10 cellular contexts compared by ENCODE assay signal in genomic region chr1:28176492-28177470, GRCh38. TPM values are rescaled to one million over a fixed set of nuclear protein-coding genes. Genes with fewer than 3 reads are reported as not detected.
DNase-seq lines count a peak whose midpoint lies in the region; ATAC-seq lines count a peak whose summit lies in the region.
"Had no signal": no experiment of that assay in that cellular context is flagged by ENCODE, and none has a peak within 500 bp of the region (broad histone marks: within the 10 kb centered on the region; RNA-seq: fewer than 3 reads in every experiment).

Gene PTAFR, minus strand, starts transcription at chr1:28176690. Its CDS starts 25,669 bp downstream, at chr1:28151021.

- no peaks in the 10 kb centered on the region for H3K9me3 Mint-ChIP-seq in effector memory CD8-positive, alpha-beta T cell
- no peaks in the 10 kb centered on the region for H3K9me3 Mint-ChIP-seq in T-helper 2 cell treated with Interferon-gamma antibody and Interleukin-4, amounts not matched to agents 5 μg/mL and 100 μg/mL, for 36 hours

- peak within 1 kb of the TSS; percentile 76 for H3K27ac ChIP-seq in skeletal muscle tissue (ENCODE audit: low read depth, low read length)
- H3K27ac ChIP-seq: foreskin keratinocyte had no signal

- peaks cover 6 to 14% (median 9%) of the 10 kb centered on the region in 3 donors for H3K4me1 ChIP-seq in skeletal muscle tissue (ENCODE audit: control insufficient read depth in 3 of 3, insufficient read depth in 3 of 3, low read length in 3 of 3)
- H3K4me1 ChIP-seq: foreskin keratinocyte had no signal

- H3K4me3 Mint-ChIP-seq in effector memory CD8-positive, alpha-beta T cell = no peak within 1 kb of the TSS
- no peak within 1 kb of the TSS for H3K4me3 Mint-ChIP-seq in T-helper 2 cell treated with Interferon-gamma antibody and Interleukin-4, amounts not matched to agents 5 μg/mL and 100 μg/mL, for 36 hours

- peak within 1 kb of the TSS in 1 of 3 donors; percentile 53 for H3K9ac ChIP-seq in skeletal muscle tissue (ENCODE audit: low read depth in 1 of 3, low read length in 3 of 3)

- DNase-seq in Kasumi-1 (lab: John Stamatoyannopoulos, UW) (peak; percentile 56 to 66), KG1 (lab: John Stamatoyannopoulos, UW) (no peak)
- DNase-seq in effector memory CD8-positive, alpha-beta T cell = no peak
- no peak for DNase-seq in T-helper 2 cell treated with Interferon-gamma antibody and Interleukin-4, amounts not matched to agents 5 μg/mL and 100 μg/mL, for 36 hours (ENCODE audit: low spot score)
- DNase-seq in effector CD4-positive, alpha-beta T cell = no peak
- no peak for DNase-seq in effector CD8-positive, alpha-beta T cell (lab: John Stamatoyannopoulos, UW)
- DNase-seq: foreskin keratinocyte, NCI-H2171 treated with DMSO at 0.1 percent for 48 hours had no signal

- no peaks in the 10 kb centered on the region for H3K36me3 ChIP-seq in skeletal muscle tissue (ENCODE audit: control insufficient read depth in 3 of 3, insufficient read depth in 3 of 3, low read length in 3 of 3)

- H3K27me3 ChIP-seq in skeletal muscle tissue (ENCODE audit: control insufficient read depth in 3 of 3, insufficient read depth in 3 of 3, low read length in 3 of 3) = no peaks in the 10 kb centered on the region
- H3K27me3 ChIP-seq: foreskin keratinocyte had no signal

- peak within 1 kb of the TSS in 2 of 3 donors; percentile 5 to 35 for H3K4me3 ChIP-seq in skeletal muscle tissue (ENCODE audit: low read length in 3 of 3)

- peaks cover 30 to 34% of the 10 kb centered on the region in 2 donors for H3K4me1 Mint-ChIP-seq in effector memory CD8-positive, alpha-beta T cell (ENCODE audit: low read depth in 2 of 2)
- H3K4me1 Mint-ChIP-seq in T-helper 2 cell treated with Interferon-gamma antibody and Interleukin-4, amounts not matched to agents 5 μg/mL and 100 μg/mL, for 36 hours (ENCODE audit: low read depth) = peaks cover 21% of the 10 kb centered on the region

- no peaks in the 10 kb centered on the region for H3K27me3 Mint-ChIP-seq in effector memory CD8-positive, alpha-beta T cell
- H3K27me3 Mint-ChIP-seq in T-helper 2 cell treated with Interferon-gamma antibody and Interleukin-4, amounts not matched to agents 5 μg/mL and 100 μg/mL, for 36 hours (ENCODE audit: low read depth) = peaks cover 72% of the 10 kb centered on the region

- peak; percentile 40 for ATAC-seq in GM18907 (IDR thresholded peaks at IDR 0.05; ENCODE audit: unreplicated experiment)
- peak; percentile 21 for ATAC-seq in effector memory CD8-positive, alpha-beta T cell (replicated peaks)
- ATAC-seq: foreskin keratinocyte had no signal

- no peaks in the 10 kb centered on the region for H3K9me3 ChIP-seq in skeletal muscle tissue (ENCODE audit: control insufficient read depth in 3 of 3, low read length in 3 of 3)

- H3K27ac Mint-ChIP-seq in effector memory CD8-positive, alpha-beta T cell = peak within 1 kb of the TSS in 1 of 2 donors; percentile 26
- no peak within 1 kb of the TSS for H3K27ac Mint-ChIP-seq in T-helper 2 cell treated with Interferon-gamma antibody and Interleukin-4, amounts not matched to agents 5 μg/mL and 100 μg/mL, for 36 hours

- H3K36me3 Mint-ChIP-seq in effector memory CD8-positive, alpha-beta T cell (ENCODE audit: insufficient read depth) = peaks cover 7% of the 10 kb centered on the region
- H3K36me3 Mint-ChIP-seq in T-helper 2 cell treated with Interferon-gamma antibody and Interleukin-4, amounts not matched to agents 5 μg/mL and 100 μg/mL, for 36 hours (ENCODE audit: low read depth) = no peaks in the 10 kb centered on the region

RNA-seq across cellular contexts. Expression of gene PTAFR, which starts in this region (rescaled TPM):
- 2.1 TPM for total RNA-seq in skeletal muscle tissue

Comparison
In these comparisons a context has a peak if more than half of its experiments do, and no peak if none do; other contexts are left out.
1. DNase-seq: peak in Kasumi-1 (2 of 2); none in effector memory CD8-positive, alpha-beta T cell (0 of 3), T-helper 2 cell treated with Interferon-gamma antibody and Interleukin-4, amounts not matched to agents 5 μg/mL and 100 μg/mL, for 36 hours (single experiment), effector CD4-positive, alpha-beta T cell (single experiment), effector CD8-positive, alpha-beta T cell (single experiment) and KG1 (single experiment).